Comparison of ENCODE assay signal across 10 cellular contexts in the genomic region with DNA sequence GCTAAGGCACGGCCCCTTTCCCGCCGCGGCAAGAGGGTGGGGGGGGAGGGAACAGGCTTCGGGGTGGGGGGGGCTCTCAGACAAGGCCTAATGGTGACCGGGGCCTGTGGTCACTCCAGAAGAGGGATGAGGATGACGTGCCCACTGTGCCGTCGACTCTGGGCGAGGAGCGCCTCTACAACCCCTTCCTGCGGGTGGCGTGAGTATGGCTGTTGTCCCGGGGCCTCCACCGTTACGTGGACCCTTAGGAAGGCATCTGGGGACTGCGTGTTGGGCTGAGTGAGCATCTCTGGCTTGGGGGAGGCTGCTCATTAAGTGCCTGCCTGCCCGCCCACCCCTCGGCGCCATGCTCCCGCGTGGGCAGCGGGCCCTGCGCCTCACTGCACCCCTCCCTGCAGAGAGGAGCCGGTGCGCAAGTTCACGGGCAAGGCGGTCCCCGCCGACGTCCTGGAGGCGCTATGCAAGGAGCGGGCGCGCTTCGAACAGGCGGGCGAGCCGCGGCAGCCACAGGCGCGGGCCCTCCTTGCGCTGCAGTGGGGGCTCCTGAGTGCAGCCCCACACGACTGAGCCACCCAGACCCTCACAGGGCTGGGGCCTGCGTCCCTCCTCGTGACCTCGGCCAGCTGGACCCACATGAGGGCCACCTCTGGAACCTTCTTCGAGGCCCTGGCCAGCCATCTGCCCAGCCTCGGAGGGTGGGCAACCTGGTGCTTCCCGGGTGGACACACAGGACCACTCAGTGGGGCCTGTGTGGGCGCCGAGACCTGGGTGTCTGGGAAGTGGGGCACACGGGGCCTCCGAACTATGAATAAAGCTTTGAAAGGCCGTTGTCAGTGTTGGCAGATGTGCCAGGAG. TPM values are rescaled to one million over a fixed set of nuclear protein-coding genes. Genes with fewer than 3 reads are reported as not detected.
DNase-seq lines count a peak whose midpoint lies in the region; ATAC-seq and TF ChIP-seq lines count a peak whose summit lies in the region.
"Had no signal": no experiment of that assay in that cellular context is flagged by ENCODE, and none has a peak within 500 bp of the region (broad histone marks: within the 10 kb centered on the region; RNA-seq: fewer than 3 reads in every experiment).

No MANE protein-coding gene starts in this region.

- H3K36me3 Mint-ChIP-seq in activated naive CD4-positive, alpha-beta T cell treated with anti-CD3 and anti-CD28 coated beads, Interleukin-2, amount 10 ng/mL, durations not matched to agents 7 days and 5 days = peaks cover 4% of the 10 kb centered on the region
- H3K36me3 Mint-ChIP-seq in activated naive CD4-positive, alpha-beta T cell treated with anti-CD3 and anti-CD28 coated beads, Interleukin-2, amount 50 U/mL, for 72 hours = no peaks in the 10 kb centered on the region
- no peaks in the 10 kb centered on the region for H3K36me3 Mint-ChIP-seq in activated naive CD8-positive, alpha-beta T cell
- H3K36me3 Mint-ChIP-seq: CD4-positive, CD25-positive, alpha-beta regulatory T cell had no signal

- no peak for ATAC-seq in activated naive CD4-positive, alpha-beta T cell treated with anti-CD3 and anti-CD28 coated beads, Interleukin-2, amount 50 U/mL, for 72 hours
- ATAC-seq in upper lobe of left lung (ENCODE audit: low FRiP score in 2 of 2) (no peak), HG03457 (IDR thresholded peaks at IDR 0.05; ENCODE audit: unreplicated experiment) (no peak)

- H3K4me3 ChIP-seq in iPS-20b (ENCODE audit: low read length) (peak overlapping the region; percentile 63; the same call in 1 of the 2 replicates), upper lobe of left lung (peak overlapping the region in 3 of 4 donors; percentile 54 to 65 (median 64))

- H3K36me3 ChIP-seq in iPS-20b (ENCODE audit: insufficient read depth, low read depth, low read length) (peaks cover 5% of the 10 kb centered on the region), upper lobe of left lung (peaks cover under 1 to 35% (median 19%) of the 10 kb centered on the region in 4 donors)

- H3K27me3 ChIP-seq in iPS-20b (ENCODE audit: insufficient read depth, low read length) = peaks cover 25% of the 10 kb centered on the region
- H3K27me3 ChIP-seq in upper lobe of left lung = peaks cover 0 to 29% (median 17%) of the 10 kb centered on the region in 4 donors

- TF ChIP-seq POLR2A in upper lobe of left lung (IDR thresholded peaks at IDR 0.05) = peak in 1 of 4 donors; percentile 1

- H3K9me3 ChIP-seq in iPS-20b (ENCODE audit: insufficient read depth, low read depth, low read length) (no peaks in the 10 kb centered on the region), upper lobe of left lung (no peaks in the 10 kb centered on the region)

- no peak for DNase-seq in activated naive CD4-positive, alpha-beta T cell treated with anti-CD3 and anti-CD28 coated beads, Interleukin-2, amount 10 ng/mL, durations not matched to agents 7 days and 5 days
- no peak for DNase-seq in activated naive CD4-positive, alpha-beta T cell treated with anti-CD3 and anti-CD28 coated beads, Interleukin-2, amount 50 U/mL, for 72 hours (ENCODE audit: low spot score in 2 of 2)
- DNase-seq in upper lobe of left lung = peak in 1 of 2 donors; percentile 86
- no peak for DNase-seq in ecto neural progenitor cell (ENCODE audit: low spot score)
- DNase-seq in SK-N-DZ (ENCODE audit: low spot score) = no peak
- DNase-seq: NCI-H1092 treated with DMSO at 0.1 percent for 48 hours had no signal

- no peak overlapping the region for H3K27ac Mint-ChIP-seq in activated naive CD4-positive, alpha-beta T cell treated with anti-CD3 and anti-CD28 coated beads, Interleukin-2, amount 10 ng/mL, durations not matched to agents 7 days and 5 days
- no peak overlapping the region for H3K27ac Mint-ChIP-seq in activated naive CD4-positive, alpha-beta T cell treated with anti-CD3 and anti-CD28 coated beads, Interleukin-2, amount 50 U/mL, for 72 hours
- no peak overlapping the region for H3K27ac Mint-ChIP-seq in activated naive CD8-positive, alpha-beta T cell

- H3K4me3 Mint-ChIP-seq in activated naive CD4-positive, alpha-beta T cell treated with anti-CD3 and anti-CD28 coated beads, Interleukin-2, amount 10 ng/mL, durations not matched to agents 7 days and 5 days = peak overlapping the region; percentile 49
- peak overlapping the region; percentile 32 for H3K4me3 Mint-ChIP-seq in activated naive CD8-positive, alpha-beta T cell

- CTCF ChIA-PET in activated naive CD4-positive, alpha-beta T cell treated with anti-CD3 and anti-CD28 coated beads, Interleukin-2, amount 10 ng/mL, durations not matched to agents 7 days and 5 days (lab: Charles Lee) = interaction anchor here (1.6 kb wide), 1 partner anchor 12 kb away, joined by 4 read pairs; the partner anchor contains the start of gene CIAO3

- TF ChIP-seq CTCF in upper lobe of left lung (IDR thresholded peaks at IDR 0.05) = no peak

- no peaks in the 10 kb centered on the region for H3K9me3 Mint-ChIP-seq in activated naive CD4-positive, alpha-beta T cell treated with anti-CD3 and anti-CD28 coated beads, Interleukin-2, amount 10 ng/mL, durations not matched to agents 7 days and 5 days
- no peaks in the 10 kb centered on the region for H3K9me3 Mint-ChIP-seq in activated naive CD4-positive, alpha-beta T cell treated with anti-CD3 and anti-CD28 coated beads, Interleukin-2, amount 50 U/mL, for 72 hours
- H3K9me3 Mint-ChIP-seq in activated naive CD8-positive, alpha-beta T cell (ENCODE audit: low read depth) = no peaks in the 10 kb centered on the region
- H3K9me3 Mint-ChIP-seq: CD4-positive, CD25-positive, alpha-beta regulatory T cell had no signal

- peaks cover 27% of the 10 kb centered on the region for H3K27me3 Mint-ChIP-seq in activated naive CD4-positive, alpha-beta T cell treated with anti-CD3 and anti-CD28 coated beads, Interleukin-2, amount 10 ng/mL, durations not matched to agents 7 days and 5 days
- H3K27me3 Mint-ChIP-seq in activated naive CD8-positive, alpha-beta T cell = no peaks in the 10 kb centered on the region
- H3K27me3 Mint-ChIP-seq: CD4-positive, CD25-positive, alpha-beta regulatory T cell had no signal

- H3K9ac ChIP-seq in iPS-20b (ENCODE audit: low read depth, low read length) = no peak overlapping the region

- no peak overlapping the region for H3K27ac ChIP-seq in iPS-20b (ENCODE audit: low read length)
- no peak overlapping the region for H3K27ac ChIP-seq in upper lobe of left lung

- TF ChIP-seq EP300 in upper lobe of left lung (IDR thresholded peaks at IDR 0.05) = no peak

- no peaks in the 10 kb centered on the region for H3K4me1 ChIP-seq in iPS-20b (ENCODE audit: insufficient read depth, low read length)
- H3K4me1 ChIP-seq in upper lobe of left lung = peaks cover 20 to 33% (median 28%) of the 10 kb centered on the region in 4 donors

- H3K4me1 Mint-ChIP-seq in activated naive CD4-positive, alpha-beta T cell treated with anti-CD3 and anti-CD28 coated beads, Interleukin-2, amount 10 ng/mL, durations not matched to agents 7 days and 5 days = peaks cover 3% of the 10 kb centered on the region
- H3K4me1 Mint-ChIP-seq in activated naive CD8-positive, alpha-beta T cell (ENCODE audit: low read depth) = peaks cover 3% of the 10 kb centered on the region

- WGBS in upper lobe of left lung, 2 donors = 59 to 88% methylated on average over 12 to 33 of the region's 55 CpGs

RNA-seq across cellular contexts. Expression of gene HAGHL, which starts 2.2 kb away (rescaled TPM):
- total RNA-seq in activated naive CD4-positive, alpha-beta T cell treated with anti-CD3 and anti-CD28 coated beads, Interleukin-2, amount 50 U/mL, for 72 hours = 10 to 100 TPM; 22.2 to 24.5 TPM
- total RNA-seq in upper lobe of left lung = 10 to 100 TPM in 5 of 6 donors, 1 to 10 TPM in 1; 4.0 to 43.0 (median 13.5) TPM
- 22.6 and 23.4 TPM in 2 replicates for polyA plus RNA-seq in SK-N-DZ (2014; cell fraction: cytosol; rRNA removed)
- 184 and 185 TPM in 2 replicates for polyA plus RNA-seq in SK-N-DZ (2014; cell fraction: nucleus; rRNA removed)

RNA-seq across cellular contexts. Expression of gene CCDC78, which starts 2.9 kb away (rescaled TPM):
- total RNA-seq in activated naive CD4-positive, alpha-beta T cell treated with anti-CD3 and anti-CD28 coated beads, Interleukin-2, amount 50 U/mL, for 72 hours = 10 to 100 TPM in 1 of 2 donors, 1 to 10 TPM in 1; 6.2 to 10.7 TPM
- total RNA-seq in upper lobe of left lung = 10 to 100 TPM in 5 of 6 donors, 1 to 10 TPM in 1; 3.5 to 69.1 (median 23.3) TPM
- polyA plus RNA-seq in SK-N-DZ (2014; cell fraction: cytosol; rRNA removed) = 2.7 and 7.0 TPM in 2 replicates
- polyA plus RNA-seq in SK-N-DZ (2014; cell fraction: nucleus; rRNA removed) = 129 and 132 TPM in 2 replicates

RNA-seq across cellular contexts. Expression of gene ANTKMT, which starts 8.2 kb away (rescaled TPM):
- total RNA-seq in activated naive CD4-positive, alpha-beta T cell treated with anti-CD3 and anti-CD28 coated beads, Interleukin-2, amount 50 U/mL, for 72 hours = 10 to 100 TPM; 17.6 to 22.6 TPM
- total RNA-seq in upper lobe of left lung = 10 to 100 TPM; 38.7 to 69.7 (median 55.7) TPM
- polyA plus RNA-seq in SK-N-DZ (2014; cell fraction: cytosol; rRNA removed) = 59.0 and 63.1 TPM in 2 replicates
- 199 and 307 TPM in 2 replicates for polyA plus RNA-seq in SK-N-DZ (2014; cell fraction: nucleus; rRNA removed)

RNA-seq across cellular contexts. Expression of gene CIAO3, which starts 11.7 kb away (rescaled TPM):
- total RNA-seq in activated naive CD4-positive, alpha-beta T cell treated with anti-CD3 and anti-CD28 coated beads, Interleukin-2, amount 50 U/mL, for 72 hours = 100 to 1,000 TPM in 1 of 2 donors, 10 to 100 TPM in 1; 41.7 to 122 TPM
- total RNA-seq in upper lobe of left lung = 10 to 100 TPM; 27.8 to 96.4 (median 33.1) TPM
- polyA plus RNA-seq in SK-N-DZ (2014; cell fraction: cytosol; rRNA removed) = 28.6 and 34.4 TPM in 2 replicates
- 88.2 and 96.1 TPM in 2 replicates for polyA plus RNA-seq in SK-N-DZ (2014; cell fraction: nucleus; rRNA removed)

RNA-seq across cellular contexts. Expression of gene METRN, which starts 14.2 kb away (rescaled TPM):
- total RNA-seq in activated naive CD4-positive, alpha-beta T cell treated with anti-CD3 and anti-CD28 coated beads, Interleukin-2, amount 50 U/mL, for 72 hours = 10 to 100 TPM; 10.1 to 14.7 TPM
- 10 to 100 TPM; 22.0 to 56.0 (median 40.8) TPM for total RNA-seq in upper lobe of left lung
- polyA plus RNA-seq in SK-N-DZ (2014; cell fraction: cytosol; rRNA removed) = 70.7 and 104 TPM in 2 replicates
- polyA plus RNA-seq in SK-N-DZ (2014; cell fraction: nucleus; rRNA removed) = 112 and 161 TPM in 2 replicates
